ENCODE assay signal across 1 cellular context in genomic region chr5:108748354-108749129, GRCh38.
TF ChIP-seq lines count a peak whose summit lies in the region.

No MANE protein-coding gene starts in this region.

TF ChIP-seq in HepG2, 621 proteins besides CTCF, POLR2A, EP300 and RAD21 (continued from another document and continues in another):
- TF ChIP-seq ZNF142 (CRISPR knock-in tag; IDR thresholded peaks at IDR 0.05) (peak; percentile 66; the same call in 1 of the 2 replicates), ZFYVE20 (CRISPR knock-in tag; IDR thresholded peaks at IDR 0.05; ENCODE audit: borderline replicate concordance, low read depth) (no peak), ONECUT2 (CRISPR knock-in tag; IDR thresholded peaks at IDR 0.05) (no peak), SIX1 (CRISPR knock-in tag; IDR thresholded peaks at IDR 0.05; ENCODE audit: borderline replicate concordance) (no peak), ZEB1 (IDR thresholded peaks at IDR 0.05; ENCODE audit: insufficient replicate concordance, low read depth) (no peak), ZNF10 (CRISPR knock-in tag; IDR thresholded peaks at IDR 0.05; ENCODE audit: borderline replicate concordance, low read depth) (no peak), ZNF546 (CRISPR knock-in tag; conservative IDR thresholded peaks at IDR 0.05) (peak; percentile 77; the same call in 1 of the 2 replicates), TAF1 (CRISPR knock-in tag; IDR thresholded peaks at IDR 0.05) (peak; percentile 95), NCOR1 (IDR thresholded peaks at IDR 0.05; ENCODE audit: borderline replicate concordance, low read length) (no peak), RFXAP (CRISPR knock-in tag; IDR thresholded peaks at IDR 0.05; ENCODE audit: borderline replicate concordance) (peak; percentile 89; the same call in 1 of the 2 replicates), RAD51 (IDR thresholded peaks at IDR 0.05; ENCODE audit: borderline replicate concordance) (peak; percentile 76), ISL2 (CRISPR knock-in tag; IDR thresholded peaks at IDR 0.05) (peak; percentile 23; the same call in 1 of the 2 replicates), ZNF510 (CRISPR knock-in tag; IDR thresholded peaks at IDR 0.05; ENCODE audit: low read depth) (peak; percentile 62; the same call in 1 of the 2 replicates), SRSF9 (IDR thresholded peaks at IDR 0.05; ENCODE audit: borderline replicate concordance, insufficient read depth, low read depth, low read length, poor library complexity, severe bottlenecking) (no peak), IRF2 (CRISPR knock-in tag; IDR thresholded peaks at IDR 0.05) (peak; percentile 55), ZNF530 (CRISPR knock-in tag; IDR thresholded peaks at IDR 0.05; ENCODE audit: low read depth) (no peak), ZSCAN12 (CRISPR knock-in tag; IDR thresholded peaks at IDR 0.05) (0 out of 2 replicates have a peak, but pooled peaks have one; percentile 40), FOSL1 (CRISPR knock-in tag; IDR thresholded peaks at IDR 0.05; ENCODE audit: borderline replicate concordance) (no peak), JUN (CRISPR knock-in tag; IDR thresholded peaks at IDR 0.05) (no peak), ARID2 (CRISPR knock-in tag; IDR thresholded peaks at IDR 0.05; ENCODE audit: borderline replicate concordance) (no peak), ZNF563 (CRISPR knock-in tag; IDR thresholded peaks at IDR 0.05) (peak; percentile 63; the same call in 1 of the 2 replicates), REXO4 (CRISPR knock-in tag; IDR thresholded peaks at IDR 0.05; ENCODE audit: borderline replicate concordance) (no peak), XRCC5 (optimal IDR thresholded peaks at IDR 0.05; ENCODE audit: low read length) (no peak), PCBP2 (optimal IDR thresholded peaks at IDR 0.05; ENCODE audit: low read depth, low read length, poor library complexity, severe bottlenecking) (no peak), DMTF1 (CRISPR knock-in tag; IDR thresholded peaks at IDR 0.05) (no peak), TGIF2 (CRISPR knock-in tag; IDR thresholded peaks at IDR 0.05) (no peak; the same call in 1 of the 2 replicates), KDM1A (CRISPR knock-in tag; IDR thresholded peaks at IDR 0.05) (no peak), IRF9 (CRISPR knock-in tag; IDR thresholded peaks at IDR 0.05; ENCODE audit: borderline replicate concordance) (peak; percentile 92), FOXC1 (CRISPR knock-in tag; IDR thresholded peaks at IDR 0.05; ENCODE audit: borderline replicate concordance) (peak; percentile 94; the same call in 1 of the 2 replicates), HOXA9 (CRISPR knock-in tag; IDR thresholded peaks at IDR 0.05; ENCODE audit: borderline replicate concordance) (no peak; the same call in 1 of the 2 replicates), ZBTB46 (CRISPR knock-in tag; IDR thresholded peaks at IDR 0.05; ENCODE audit: borderline replicate concordance) (no peak), KLF11 (CRISPR knock-in tag; IDR thresholded peaks at IDR 0.05) (peak; percentile 58; the same call in 1 of the 2 replicates), ZNF564 (CRISPR knock-in tag; IDR thresholded peaks at IDR 0.05) (0 out of 2 replicates have a peak, but pooled peaks have one; percentile 64), ZNF629 (CRISPR knock-in tag; conservative IDR thresholded peaks at IDR 0.05) (peak; percentile 14; the same call in 1 of the 2 replicates), SMAD3 (CRISPR knock-in tag; IDR thresholded peaks at IDR 0.05) (peak; percentile 32; the same call in 1 of the 2 replicates), RORA (CRISPR knock-in tag; IDR thresholded peaks at IDR 0.05) (no peak), BATF2 (CRISPR knock-in tag; IDR thresholded peaks at IDR 0.05) (0 out of 2 replicates have a peak, but pooled peaks have one; percentile 56), DNMT1 (CRISPR knock-in tag; IDR thresholded peaks at IDR 0.05) (peak; percentile 88; the same call in 1 of the 2 replicates), RARG (CRISPR knock-in tag; IDR thresholded peaks at IDR 0.05; ENCODE audit: low read depth) (0 out of 2 replicates have a peak, but pooled peaks have one; percentile 88), ZSCAN21 (CRISPR knock-in tag; IDR thresholded peaks at IDR 0.05; ENCODE audit: borderline replicate concordance) (no peak; the same call in 1 of the 2 replicates), ZNF292 (CRISPR knock-in tag; IDR thresholded peaks at IDR 0.05; ENCODE audit: borderline replicate concordance, low read depth) (0 out of 2 replicates have a peak, but pooled peaks have one; percentile 75), ZNF354B (CRISPR knock-in tag; IDR thresholded peaks at IDR 0.05) (no peak), HES4 (CRISPR knock-in tag; IDR thresholded peaks at IDR 0.05; ENCODE audit: borderline replicate concordance) (0 out of 2 replicates have a peak, but pooled peaks have one; percentile 16), ZNF781 (CRISPR knock-in tag; IDR thresholded peaks at IDR 0.05; ENCODE audit: borderline replicate concordance, not compliant biosample characterization) (peak; percentile 88), ZNF234 (CRISPR knock-in tag; conservative IDR thresholded peaks at IDR 0.05) (peak; percentile 76; the same call in 1 of the 2 replicates), AHDC1 (CRISPR knock-in tag; IDR thresholded peaks at IDR 0.05; ENCODE audit: borderline replicate concordance) (0 out of 2 replicates have a peak, but pooled peaks have one; percentile 33), SMARCE1 (IDR thresholded peaks at IDR 0.05; ENCODE audit: borderline replicate concordance) (no peak), ATF1 (CRISPR knock-in tag; IDR thresholded peaks at IDR 0.05) (no peak), ZNF230 (CRISPR knock-in tag; IDR thresholded peaks at IDR 0.05) (peak; percentile 43; the same call in 1 of the 2 replicates), TBL1XR1 (IDR thresholded peaks at IDR 0.05; ENCODE audit: borderline replicate concordance, low read length, partially characterized antibody) (no peak), SOX13 (IDR thresholded peaks at IDR 0.05) (no peak), SOX13 (CRISPR knock-in tag; conservative IDR thresholded peaks at IDR 0.05 in 1 of 2, IDR thresholded peaks at IDR 0.05 in 1 of 2) (peak in 1 of 2 experiments; percentile 38; a peak in 1 of 4 replicates)
